ENCODE assay signal across 14 cellular contexts in the genomic region with DNA sequence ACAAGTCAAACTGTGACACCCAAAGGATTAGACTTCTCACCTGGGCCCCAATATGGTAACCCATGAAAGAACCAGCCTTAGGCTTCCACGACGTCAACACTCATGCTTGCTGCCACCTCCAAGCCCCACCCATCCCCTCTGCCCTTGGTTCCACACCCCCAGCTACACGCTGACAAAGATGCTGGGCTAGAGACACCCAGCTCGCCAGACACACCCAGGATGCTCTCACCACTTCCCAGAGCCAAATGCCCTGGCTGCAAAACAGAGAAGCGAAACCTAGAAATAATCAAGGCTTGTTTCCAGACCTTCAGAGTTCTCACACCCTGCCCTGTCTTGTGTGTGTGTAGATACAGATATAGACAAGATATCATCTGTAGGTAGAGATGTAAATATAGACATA. TPM values are rescaled to one million over a fixed set of nuclear protein-coding genes. Genes with fewer than 3 reads are reported as not detected.
DNase-seq lines count a peak whose midpoint lies in the region; ATAC-seq, FAIRE-seq and TF ChIP-seq lines count a peak whose summit lies in the region.
"Had no signal": no experiment of that assay in that cellular context is flagged by ENCODE, and none has a peak within 500 bp of the region (broad histone marks: within the 10 kb centered on the region; RNA-seq: fewer than 3 reads in every experiment).

No MANE protein-coding gene starts in this region.

- no peak overlapping the region for H2BK120ac ChIP-seq in neuronal stem cell (ENCODE audit: low read depth, low read length)

- no peak overlapping the region for H3K18ac ChIP-seq in neuronal stem cell (ENCODE audit: low read length)

- WGBS in neuronal stem cell (ENCODE audit: extremely low coverage in 2 of 2, insufficient read length in 2 of 2, insufficient replicate concordance in 1 of 2), 2 donors, result no CpG with 5 or more reads among the region's 5 CpGs

- peak; percentile 89 for FAIRE-seq in GM18507 (lab: Jason Lieb, UNC)
- FAIRE-seq: HepG2 had no signal

- H2BK15ac ChIP-seq in neuronal stem cell (ENCODE audit: low read length), result no peak overlapping the region

- H3K36me3 ChIP-seq in BLaER1, result no peaks in the 10 kb centered on the region
- no peaks in the 10 kb centered on the region for H3K36me3 ChIP-seq in WERI-Rb-1
- H3K36me3 ChIP-seq in neuronal stem cell (replicated peaks in 1 of 2; ENCODE audit: control insufficient read depth in 2 of 2, insufficient read depth in 2 of 2, low read length in 2 of 2), result no peaks in the 10 kb centered on the region

- no peak overlapping the region for H3K23ac ChIP-seq in neuronal stem cell (ENCODE audit: low read depth, low read length, poor library complexity)

- H4K20me1 ChIP-seq in BLaER1, result no peaks in the 10 kb centered on the region

- H3K9ac ChIP-seq in BLaER1, result no peak overlapping the region
- no peak overlapping the region for H3K9ac ChIP-seq in neuronal stem cell (ENCODE audit: low read depth, low read length, poor library complexity)

- H4K8ac ChIP-seq in neuronal stem cell (ENCODE audit: low read depth, low read length), result no peak overlapping the region

- H3K27ac ChIP-seq in BLaER1 (no peak overlapping the region), WERI-Rb-1 (no peak overlapping the region), neuronal stem cell (replicated peaks; ENCODE audit: low read length) (no peak overlapping the region)
- H3K27ac ChIP-seq: PC-9 had no signal

- no peak overlapping the region for H2BK12ac ChIP-seq in neuronal stem cell (ENCODE audit: low read length)

- no peak for TF ChIP-seq CTCF in WERI-Rb-1 (IDR thresholded peaks at IDR 0.05; ENCODE audit: low read depth, low read length)

- H3K4ac ChIP-seq in neuronal stem cell (ENCODE audit: low read length), result no peak overlapping the region

- no peak overlapping the region for H2BK5ac ChIP-seq in neuronal stem cell (ENCODE audit: low read length)

- peak; percentile 33 for ATAC-seq in esophagus mucosa
- ATAC-seq in HG03460 (IDR thresholded peaks at IDR 0.05; ENCODE audit: unreplicated experiment), result no peak
- ATAC-seq: HepG2 had no signal

- DNase-seq in GM18507 (ENCODE audit: extremely low spot score, insufficient read length, low read depth), result peak; percentile 62
- DNase-seq in T-helper 2 cell, result peak in 3 of 5 experiments; percentile 23 to 92 (median 61)
- no peak for DNase-seq in NCI-H2029 (lab: John Stamatoyannopoulos, UW)
- no peak for DNase-seq in WERI-Rb-1
- no peak for DNase-seq in neuronal stem cell (ENCODE audit: low spot score)
- DNase-seq: activated B cell treated with CpG ODN at 0.5 μM for 24 hours, aorta, NCI-H2081, PC-9 had no signal

- H2AK5ac ChIP-seq in neuronal stem cell (ENCODE audit: low read depth, low read length), result no peak overlapping the region

- H3K4me1 ChIP-seq in BLaER1 (peaks cover 31% of the 10 kb centered on the region), neuronal stem cell (ENCODE audit: control insufficient read depth in 2 of 2, insufficient read depth in 1 of 2, low read depth in 1 of 2, low read length in 2 of 2) (peaks cover 2 to 8% of the 10 kb centered on the region in 2 donors)

- 0 out of 2 replicates have a peak overlapping the region, but pooled peaks have one; percentile 5 for H3K4me2 ChIP-seq in BLaER1
- no peak overlapping the region for H3K4me2 ChIP-seq in neuronal stem cell (ENCODE audit: insufficient read depth, low read length, poor library complexity, severe bottlenecking)
- H3K4me2 ChIP-seq: PC-9, smooth muscle cell had no signal

- no peak overlapping the region for H2AFZ ChIP-seq in neuronal stem cell (ENCODE audit: low read length)
- H2AFZ ChIP-seq: PC-9 had no signal

- H3K14ac ChIP-seq in neuronal stem cell (ENCODE audit: low read length), result no peak overlapping the region

- no peak overlapping the region for H4K91ac ChIP-seq in neuronal stem cell (ENCODE audit: low read depth, low read length, poor library complexity)

- H3K27me3 ChIP-seq in BLaER1 (no peaks in the 10 kb centered on the region), WERI-Rb-1 (ENCODE audit: insufficient read depth, low read depth, severe bottlenecking) (no peaks in the 10 kb centered on the region), neuronal stem cell (ENCODE audit: control insufficient read depth in 3 of 3, insufficient read depth in 3 of 3, low read depth in 1 of 3, low read length in 3 of 3) (no peaks in the 10 kb centered on the region)

- H3K9me3 ChIP-seq in BLaER1, result peaks cover 20% of the 10 kb centered on the region
- H3K9me3 ChIP-seq in WERI-Rb-1 (ENCODE audit: severe bottlenecking), result peaks cover 17% of the 10 kb centered on the region
- H3K9me3 ChIP-seq in neuronal stem cell (replicated peaks in 1 of 2; ENCODE audit: control insufficient read depth in 2 of 2, insufficient read depth in 1 of 2, low read depth in 1 of 2, low read length in 2 of 2), result peaks cover 3 to 11% of the 10 kb centered on the region in 2 donors

- H3K4me3 ChIP-seq in BLaER1 (no peak overlapping the region), WERI-Rb-1 (ENCODE audit: low read depth, low read length) (no peak overlapping the region), neuronal stem cell (ENCODE audit: low read length in 2 of 2) (no peak overlapping the region)
- H3K4me3 ChIP-seq: PC-9, smooth muscle cell had no signal

- no peaks in the 10 kb centered on the region for H3K79me1 ChIP-seq in neuronal stem cell (ENCODE audit: low read depth, low read length)

RNA-seq across cellular contexts. Expression of gene ADCY9, which starts 26.0 kb away (rescaled TPM):
- 5.3 TPM for total RNA-seq in esophagus mucosa
- polyA plus RNA-seq in neuronal stem cell (2013, experiment 1 of 2), result 3.3 TPM
- polyA plus RNA-seq in neuronal stem cell (2013, experiment 2 of 2), result 3.1 TPM

Comparison
In these comparisons a context has a peak if more than half of its experiments do, and no peak if none do; other contexts are left out.
1. DNase-seq: peak in GM18507 (single experiment) and T-helper 2 cell (3 of 5); none in NCI-H2029 (single experiment), WERI-Rb-1 (single experiment) and neuronal stem cell (single experiment).